ENCODE assay signal across 2 cellular contexts in the genomic region with DNA sequence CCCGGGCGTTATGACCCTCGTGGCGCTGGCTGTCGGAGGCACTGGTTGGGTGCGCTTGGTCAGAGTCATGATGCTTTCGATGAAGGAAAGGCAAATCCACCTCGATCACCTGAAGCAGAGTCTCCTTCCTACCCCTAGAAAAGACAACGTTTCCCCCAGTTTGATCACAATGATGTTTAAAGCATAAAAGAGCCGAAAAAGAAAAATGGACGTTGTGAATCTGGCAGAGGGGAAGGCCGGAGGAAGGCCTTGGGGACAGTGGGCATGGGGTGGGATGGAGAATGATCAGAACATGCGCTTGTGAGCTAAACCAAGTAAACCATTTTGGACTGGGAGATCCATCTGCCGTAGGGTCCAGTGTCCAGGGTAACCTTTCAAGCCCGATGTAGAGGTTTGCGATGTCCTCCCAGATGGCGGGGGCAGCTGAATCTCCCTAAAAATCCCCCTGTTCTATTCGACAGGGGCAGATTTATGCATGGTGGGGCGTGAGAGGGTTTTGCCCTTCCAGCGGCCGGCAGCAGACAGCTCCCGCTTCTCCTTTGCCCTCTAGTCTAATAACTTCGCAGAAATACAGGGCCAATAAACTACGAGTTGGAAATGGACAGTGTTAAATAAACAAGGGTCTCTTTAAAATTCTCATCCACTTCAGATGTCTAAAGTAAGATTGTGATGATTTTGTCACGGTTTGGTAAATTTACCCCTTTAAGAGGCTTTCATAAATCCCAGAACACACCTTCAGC.
TF ChIP-seq lines count a peak whose summit lies in the region.

No MANE protein-coding gene starts in this region.

TF ChIP-seq in SK-N-SH, 30 proteins besides CTCF, POLR2A, EP300 and RAD21 (continued from another document):
- no peak for TF ChIP-seq CHD2 (IDR thresholded peaks at IDR 0.05; ENCODE audit: low read length, partially characterized antibody)

TF ChIP-seq in SK-N-SH treated with all-trans-retinoic acid at 6 μM for 48 hours, 23 proteins besides CTCF, POLR2A, EP300 and RAD21 (continued from another document):
- TF ChIP-seq, protein P1, sequence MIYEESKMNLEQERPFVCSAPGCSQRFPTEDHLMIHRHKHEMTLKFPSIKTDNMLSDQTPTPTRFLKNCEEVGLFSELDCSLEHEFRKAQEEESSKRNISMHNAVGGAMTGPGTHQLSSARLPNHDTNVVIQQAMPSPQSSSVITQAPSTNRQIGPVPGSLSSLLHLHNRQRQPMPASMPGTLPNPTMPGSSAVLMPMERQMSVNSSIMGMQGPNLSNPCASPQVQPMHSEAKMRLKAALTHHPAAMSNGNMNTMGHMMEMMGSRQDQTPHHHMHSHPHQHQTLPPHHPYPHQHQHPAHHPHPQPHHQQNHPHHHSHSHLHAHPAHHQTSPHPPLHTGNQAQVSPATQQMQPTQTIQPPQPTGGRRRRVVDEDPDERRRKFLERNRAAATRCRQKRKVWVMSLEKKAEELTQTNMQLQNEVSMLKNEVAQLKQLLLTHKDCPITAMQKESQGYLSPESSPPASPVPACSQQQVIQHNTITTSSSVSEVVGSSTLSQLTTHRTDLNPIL (CRISPR knock-in tag; IDR thresholded peaks at IDR 0.05; ENCODE audit: low read depth), result no peak
- TF ChIP-seq CSDC2 (CRISPR knock-in tag; IDR thresholded peaks at IDR 0.05), result no peak
- TF ChIP-seq, protein P2, sequence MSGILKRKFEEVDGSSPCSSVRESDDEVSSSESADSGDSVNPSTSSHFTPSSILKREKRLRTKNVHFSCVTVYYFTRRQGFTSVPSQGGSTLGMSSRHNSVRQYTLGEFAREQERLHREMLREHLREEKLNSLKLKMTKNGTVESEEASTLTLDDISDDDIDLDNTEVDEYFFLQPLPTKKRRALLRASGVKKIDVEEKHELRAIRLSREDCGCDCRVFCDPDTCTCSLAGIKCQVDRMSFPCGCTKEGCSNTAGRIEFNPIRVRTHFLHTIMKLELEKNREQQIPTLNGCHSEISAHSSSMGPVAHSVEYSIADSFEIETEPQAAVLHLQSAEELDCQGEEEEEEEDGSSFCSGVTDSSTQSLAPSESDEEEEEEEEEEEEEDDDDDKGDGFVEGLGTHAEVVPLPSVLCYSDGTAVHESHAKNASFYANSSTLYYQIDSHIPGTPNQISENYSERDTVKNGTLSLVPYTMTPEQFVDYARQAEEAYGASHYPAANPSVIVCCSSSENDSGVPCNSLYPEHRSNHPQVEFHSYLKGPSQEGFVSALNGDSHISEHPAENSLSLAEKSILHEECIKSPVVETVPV (CRISPR knock-in tag; IDR thresholded peaks at IDR 0.05), result no peak
- no peak for TF ChIP-seq ESRRG (CRISPR knock-in tag; IDR thresholded peaks at IDR 0.05)
- TF ChIP-seq ZNF565 (CRISPR knock-in tag; conservative IDR thresholded peaks at IDR 0.05; ENCODE audit: low read depth), result no peak
- no peak for TF ChIP-seq RARB (CRISPR knock-in tag; IDR thresholded peaks at IDR 0.05)
- TF ChIP-seq, protein P3, sequence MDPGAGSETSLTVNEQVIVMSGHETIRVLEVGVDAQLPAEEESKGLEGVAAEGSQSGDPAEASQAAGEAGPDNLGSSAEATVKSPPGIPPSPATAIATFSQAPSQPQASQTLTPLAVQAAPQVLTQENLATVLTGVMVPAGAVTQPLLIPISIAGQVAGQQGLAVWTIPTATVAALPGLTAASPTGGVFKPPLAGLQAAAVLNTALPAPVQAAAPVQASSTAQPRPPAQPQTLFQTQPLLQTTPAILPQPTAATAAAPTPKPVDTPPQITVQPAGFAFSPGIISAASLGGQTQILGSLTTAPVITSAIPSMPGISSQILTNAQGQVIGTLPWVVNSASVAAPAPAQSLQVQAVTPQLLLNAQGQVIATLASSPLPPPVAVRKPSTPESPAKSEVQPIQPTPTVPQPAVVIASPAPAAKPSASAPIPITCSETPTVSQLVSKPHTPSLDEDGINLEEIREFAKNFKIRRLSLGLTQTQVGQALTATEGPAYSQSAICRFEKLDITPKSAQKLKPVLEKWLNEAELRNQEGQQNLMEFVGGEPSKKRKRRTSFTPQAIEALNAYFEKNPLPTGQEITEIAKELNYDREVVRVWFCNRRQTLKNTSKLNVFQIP (CRISPR knock-in tag; IDR thresholded peaks at IDR 0.05; ENCODE audit: borderline replicate concordance, low read depth), result no peak
- no peak for TF ChIP-seq ARNTL (CRISPR knock-in tag; IDR thresholded peaks at IDR 0.05; ENCODE audit: borderline replicate concordance, low read depth)
- TF ChIP-seq TOX (CRISPR knock-in tag; IDR thresholded peaks at IDR 0.05; ENCODE audit: borderline replicate concordance), result no peak
- TF ChIP-seq ISL1 (CRISPR knock-in tag; IDR thresholded peaks at IDR 0.05), result no peak
- no peak for TF ChIP-seq BACH2 (CRISPR knock-in tag; IDR thresholded peaks at IDR 0.05; ENCODE audit: borderline replicate concordance)
- TF ChIP-seq ZFP30 (CRISPR knock-in tag; IDR thresholded peaks at IDR 0.05), result no peak
- TF ChIP-seq, protein P4, sequence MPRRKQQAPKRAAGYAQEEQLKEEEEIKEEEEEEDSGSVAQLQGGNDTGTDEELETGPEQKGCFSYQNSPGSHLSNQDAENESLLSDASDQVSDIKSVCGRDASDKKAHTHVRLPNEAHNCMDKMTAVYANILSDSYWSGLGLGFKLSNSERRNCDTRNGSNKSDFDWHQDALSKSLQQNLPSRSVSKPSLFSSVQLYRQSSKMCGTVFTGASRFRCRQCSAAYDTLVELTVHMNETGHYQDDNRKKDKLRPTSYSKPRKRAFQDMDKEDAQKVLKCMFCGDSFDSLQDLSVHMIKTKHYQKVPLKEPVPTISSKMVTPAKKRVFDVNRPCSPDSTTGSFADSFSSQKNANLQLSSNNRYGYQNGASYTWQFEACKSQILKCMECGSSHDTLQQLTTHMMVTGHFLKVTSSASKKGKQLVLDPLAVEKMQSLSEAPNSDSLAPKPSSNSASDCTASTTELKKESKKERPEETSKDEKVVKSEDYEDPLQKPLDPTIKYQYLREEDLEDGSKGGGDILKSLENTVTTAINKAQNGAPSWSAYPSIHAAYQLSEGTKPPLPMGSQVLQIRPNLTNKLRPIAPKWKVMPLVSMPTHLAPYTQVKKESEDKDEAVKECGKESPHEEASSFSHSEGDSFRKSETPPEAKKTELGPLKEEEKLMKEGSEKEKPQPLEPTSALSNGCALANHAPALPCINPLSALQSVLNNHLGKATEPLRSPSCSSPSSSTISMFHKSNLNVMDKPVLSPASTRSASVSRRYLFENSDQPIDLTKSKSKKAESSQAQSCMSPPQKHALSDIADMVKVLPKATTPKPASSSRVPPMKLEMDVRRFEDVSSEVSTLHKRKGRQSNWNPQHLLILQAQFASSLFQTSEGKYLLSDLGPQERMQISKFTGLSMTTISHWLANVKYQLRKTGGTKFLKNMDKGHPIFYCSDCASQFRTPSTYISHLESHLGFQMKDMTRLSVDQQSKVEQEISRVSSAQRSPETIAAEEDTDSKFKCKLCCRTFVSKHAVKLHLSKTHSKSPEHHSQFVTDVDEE (CRISPR knock-in tag; IDR thresholded peaks at IDR 0.05), result no peak
- no peak for TF ChIP-seq ZFP3 (CRISPR knock-in tag; IDR thresholded peaks at IDR 0.05)
- no peak for TF ChIP-seq ZNF8 (CRISPR knock-in tag; IDR thresholded peaks at IDR 0.05)
- no peak for TF ChIP-seq ZC3H10 (CRISPR knock-in tag; IDR thresholded peaks at IDR 0.05)
- TF ChIP-seq, protein P5, sequence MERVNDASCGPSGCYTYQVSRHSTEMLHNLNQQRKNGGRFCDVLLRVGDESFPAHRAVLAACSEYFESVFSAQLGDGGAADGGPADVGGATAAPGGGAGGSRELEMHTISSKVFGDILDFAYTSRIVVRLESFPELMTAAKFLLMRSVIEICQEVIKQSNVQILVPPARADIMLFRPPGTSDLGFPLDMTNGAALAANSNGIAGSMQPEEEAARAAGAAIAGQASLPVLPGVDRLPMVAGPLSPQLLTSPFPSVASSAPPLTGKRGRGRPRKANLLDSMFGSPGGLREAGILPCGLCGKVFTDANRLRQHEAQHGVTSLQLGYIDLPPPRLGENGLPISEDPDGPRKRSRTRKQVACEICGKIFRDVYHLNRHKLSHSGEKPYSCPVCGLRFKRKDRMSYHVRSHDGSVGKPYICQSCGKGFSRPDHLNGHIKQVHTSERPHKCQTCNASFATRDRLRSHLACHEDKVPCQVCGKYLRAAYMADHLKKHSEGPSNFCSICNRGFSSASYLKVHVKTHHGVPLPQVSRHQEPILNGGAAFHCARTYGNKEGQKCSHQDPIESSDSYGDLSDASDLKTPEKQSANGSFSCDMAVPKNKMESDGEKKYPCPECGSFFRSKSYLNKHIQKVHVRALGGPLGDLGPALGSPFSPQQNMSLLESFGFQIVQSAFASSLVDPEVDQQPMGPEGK (CRISPR knock-in tag; IDR thresholded peaks at IDR 0.05; ENCODE audit: borderline replicate concordance), result no peak
